1 cellular context compared by ENCODE assay signal in the genomic region with DNA sequence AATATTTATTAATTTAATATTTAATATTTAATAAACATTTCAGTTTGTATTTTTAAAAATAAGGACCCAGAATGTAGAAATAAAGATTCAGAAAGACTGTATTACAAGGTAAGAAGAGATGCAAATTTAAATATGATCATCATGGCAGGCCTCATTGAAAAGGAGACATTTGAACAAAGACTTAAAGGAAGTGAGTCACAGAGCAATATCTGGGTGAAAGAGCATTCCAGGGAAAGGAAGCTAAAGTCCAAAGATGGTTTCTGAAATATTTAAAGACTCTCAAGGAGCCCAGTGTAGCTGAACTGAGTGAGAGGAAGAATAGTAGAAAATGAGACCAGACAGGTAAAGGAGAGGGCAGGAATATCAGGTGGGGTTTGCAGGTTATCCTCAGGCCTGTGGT.
TF ChIP-seq lines count a peak whose summit lies in the region.

No MANE protein-coding gene starts in this region.

TF ChIP-seq in SK-N-SH treated with all-trans-retinoic acid at 6 μM for 48 hours, 23 proteins besides CTCF, POLR2A, EP300 and RAD21 (continued from another document):
- TF ChIP-seq, protein P1, sequence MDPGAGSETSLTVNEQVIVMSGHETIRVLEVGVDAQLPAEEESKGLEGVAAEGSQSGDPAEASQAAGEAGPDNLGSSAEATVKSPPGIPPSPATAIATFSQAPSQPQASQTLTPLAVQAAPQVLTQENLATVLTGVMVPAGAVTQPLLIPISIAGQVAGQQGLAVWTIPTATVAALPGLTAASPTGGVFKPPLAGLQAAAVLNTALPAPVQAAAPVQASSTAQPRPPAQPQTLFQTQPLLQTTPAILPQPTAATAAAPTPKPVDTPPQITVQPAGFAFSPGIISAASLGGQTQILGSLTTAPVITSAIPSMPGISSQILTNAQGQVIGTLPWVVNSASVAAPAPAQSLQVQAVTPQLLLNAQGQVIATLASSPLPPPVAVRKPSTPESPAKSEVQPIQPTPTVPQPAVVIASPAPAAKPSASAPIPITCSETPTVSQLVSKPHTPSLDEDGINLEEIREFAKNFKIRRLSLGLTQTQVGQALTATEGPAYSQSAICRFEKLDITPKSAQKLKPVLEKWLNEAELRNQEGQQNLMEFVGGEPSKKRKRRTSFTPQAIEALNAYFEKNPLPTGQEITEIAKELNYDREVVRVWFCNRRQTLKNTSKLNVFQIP (CRISPR knock-in tag; IDR thresholded peaks at IDR 0.05; ENCODE audit: borderline replicate concordance, low read depth) = no peak
